ENCODE assay signal across 1 cellular context in the genomic region with DNA sequence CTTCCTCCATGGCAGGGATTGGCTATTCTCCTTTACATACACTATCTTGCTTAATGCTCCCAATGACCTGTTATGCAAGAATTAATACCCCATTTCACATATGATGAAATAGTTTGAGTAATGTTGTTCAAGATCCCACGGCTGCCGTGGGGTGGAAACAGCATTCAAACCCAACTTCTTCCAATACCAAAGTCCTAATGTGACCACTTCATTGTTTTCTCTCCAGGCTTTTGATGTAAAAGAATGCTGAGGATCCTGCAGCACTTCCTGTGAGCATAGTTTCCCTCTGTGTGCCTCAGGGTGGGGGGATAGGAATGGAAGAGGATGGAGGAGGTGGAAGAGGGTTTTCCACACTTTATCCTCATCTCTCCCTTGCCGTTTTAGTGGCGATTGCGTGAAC.
TF ChIP-seq lines count a peak whose summit lies in the region.

No MANE protein-coding gene starts in this region.

TF ChIP-seq in IMR-90, 13 proteins besides CTCF, POLR2A, EP300 and RAD21:
- TF ChIP-seq RCOR1 (IDR thresholded peaks at IDR 0.05; ENCODE audit: insufficient replicate concordance, low read length) (no peak), CHD1 (IDR thresholded peaks at IDR 0.05; ENCODE audit: low read depth, low read length) (no peak), CEBPB (IDR thresholded peaks at IDR 0.05; ENCODE audit: low read depth, low read length) (peak; percentile 69)
- TF ChIP-seq, protein P1, sequence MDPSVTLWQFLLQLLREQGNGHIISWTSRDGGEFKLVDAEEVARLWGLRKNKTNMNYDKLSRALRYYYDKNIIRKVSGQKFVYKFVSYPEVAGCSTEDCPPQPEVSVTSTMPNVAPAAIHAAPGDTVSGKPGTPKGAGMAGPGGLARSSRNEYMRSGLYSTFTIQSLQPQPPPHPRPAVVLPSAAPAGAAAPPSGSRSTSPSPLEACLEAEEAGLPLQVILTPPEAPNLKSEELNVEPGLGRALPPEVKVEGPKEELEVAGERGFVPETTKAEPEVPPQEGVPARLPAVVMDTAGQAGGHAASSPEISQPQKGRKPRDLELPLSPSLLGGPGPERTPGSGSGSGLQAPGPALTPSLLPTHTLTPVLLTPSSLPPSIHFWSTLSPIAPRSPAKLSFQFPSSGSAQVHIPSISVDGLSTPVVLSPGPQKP (IDR thresholded peaks at IDR 0.05; ENCODE audit: borderline replicate concordance, low read depth, low read length), result no peak
